In the genomic region with DNA sequence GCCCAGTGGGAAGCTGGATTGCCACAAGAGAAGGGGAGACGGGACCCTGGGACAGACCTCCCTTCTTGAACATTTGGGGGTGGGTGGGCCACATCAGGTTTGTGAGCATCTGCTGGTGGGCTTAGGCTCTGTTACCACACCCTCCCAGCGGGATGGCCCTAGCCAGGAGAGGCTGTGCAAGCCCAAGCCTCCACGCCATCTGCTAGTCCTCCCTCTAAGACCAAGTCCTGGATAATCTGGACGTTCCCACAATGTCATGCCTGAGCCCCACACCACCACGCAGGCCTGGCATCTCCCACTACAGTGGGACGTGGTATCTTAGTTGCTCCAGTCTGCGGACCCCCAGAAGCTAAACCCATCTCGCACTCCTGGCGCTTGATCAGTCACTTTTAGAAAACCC, we compare ENCODE assay signal across 16 cellular contexts. TPM values are rescaled to one million over a fixed set of nuclear protein-coding genes. Genes with fewer than 3 reads are reported as not detected.
A peak's percentile ranks its signal among the peaks of the same experiment; 100 is the strongest.
DNase-seq lines count a peak whose midpoint lies in the region; ATAC-seq and TF ChIP-seq lines count a peak whose summit lies in the region.
"Had no signal": no experiment of that assay in that cellular context is flagged by ENCODE, and none has a peak within 500 bp of the region (broad histone marks: within the 10 kb centered on the region; RNA-seq: fewer than 3 reads in every experiment).

No MANE protein-coding gene starts in this region.

- peaks cover 0 to 2% (median 0%) of the 10 kb centered on the region in 11 donors for H3K9me3 Mint-ChIP-seq in naive thymus-derived CD4-positive, alpha-beta T cell
- H3K9me3 Mint-ChIP-seq: activated CD4-positive, alpha-beta memory T cell treated with anti-CD3 and anti-CD28 coated beads, Interleukin-2, amount 10 ng/mL, durations not matched to agents 7 days and 5 days; memory B cell had no signal

- no peaks in the 10 kb centered on the region for H3K27me3 Mint-ChIP-seq in naive thymus-derived CD4-positive, alpha-beta T cell
- H3K27me3 Mint-ChIP-seq: activated CD4-positive, alpha-beta memory T cell treated with anti-CD3 and anti-CD28 coated beads, Interleukin-2, amount 10 ng/mL, durations not matched to agents 7 days and 5 days had no signal

- TF ChIP-seq POLR2A in uterus (IDR thresholded peaks at IDR 0.05): no peak

- H3K4me1 ChIP-seq in right atrium auricular region (peaks cover 3 to 47% of the 10 kb centered on the region in 2 donors), uterus (peaks cover 0 to 8% of the 10 kb centered on the region in 2 donors)
- peaks cover 12 to 38% of the 10 kb centered on the region in 2 donors for H3K4me1 ChIP-seq in naive thymus-derived CD4-positive, alpha-beta T cell (ENCODE audit: control insufficient read depth in 2 of 2, insufficient read depth in 2 of 2, low read length in 2 of 2)
- H3K4me1 ChIP-seq: pancreas had no signal

- DNase-seq in right atrium auricular region (ENCODE audit: low spot score): no peak
- no peak for DNase-seq in Right ventricle myocardium superior
- no peak for DNase-seq in caudate nucleus (lab: John Stamatoyannopoulos, UW)
- DNase-seq in naive thymus-derived CD4-positive, alpha-beta T cell: no peak
- DNase-seq in uterus: peak in 1 of 2 donors; percentile 17
- DNase-seq: activated CD4-positive, alpha-beta memory T cell treated with anti-CD3 and anti-CD28 coated beads, Interleukin-2, amount 10 ng/mL, durations not matched to agents 7 days and 5 days; activated effector memory CD4-positive, alpha-beta T cell treated with anti-CD3 and anti-CD28 coated beads, Interleukin-2, amount 50 U/mL, for 16 hours; NCI-H1436; NCI-H526; T1000 had no signal

- H3K4me3 ChIP-seq in right atrium auricular region (no peak overlapping the region), uterus (no peak overlapping the region)
- H3K4me3 ChIP-seq in naive thymus-derived CD4-positive, alpha-beta T cell (ENCODE audit: low read length): no peak overlapping the region
- H3K4me3 ChIP-seq: pancreas had no signal

- no peaks in the 10 kb centered on the region for H3K36me3 Mint-ChIP-seq in naive thymus-derived CD4-positive, alpha-beta T cell
- H3K36me3 Mint-ChIP-seq: memory B cell had no signal

- no peaks in the 10 kb centered on the region for H3K36me3 ChIP-seq in right atrium auricular region
- no peaks in the 10 kb centered on the region for H3K36me3 ChIP-seq in naive thymus-derived CD4-positive, alpha-beta T cell (ENCODE audit: control insufficient read depth in 2 of 3, insufficient read depth in 3 of 3, low read length in 3 of 3)
- H3K36me3 ChIP-seq in uterus: no peaks in the 10 kb centered on the region
- H3K36me3 ChIP-seq: pancreas had no signal

- ATAC-seq in Right ventricle myocardium superior (ENCODE audit: poor library complexity): no peak
- no peak for ATAC-seq in naive thymus-derived CD4-positive, alpha-beta T cell
- no peak for ATAC-seq in GM18502 (IDR thresholded peaks at IDR 0.05; ENCODE audit: poor library complexity, unreplicated experiment)
- ATAC-seq in GM21723 (IDR thresholded peaks at IDR 0.05; ENCODE audit: unreplicated experiment): no peak
- ATAC-seq in HG02623 (IDR thresholded peaks at IDR 0.05; ENCODE audit: unreplicated experiment): no peak
- ATAC-seq: esophagus mucosa, pancreas had no signal

- H3K27me3 ChIP-seq in right atrium auricular region (no peaks in the 10 kb centered on the region), uterus (no peaks in the 10 kb centered on the region)
- H3K27me3 ChIP-seq in naive thymus-derived CD4-positive, alpha-beta T cell (ENCODE audit: control insufficient read depth in 2 of 2, insufficient read depth in 2 of 2, low read length in 2 of 2): no peaks in the 10 kb centered on the region
- H3K27me3 ChIP-seq: pancreas had no signal

- intact Hi-C loops in Right ventricle myocardium superior (cut with DNase I): no loop called here
- intact Hi-C loops in naive thymus-derived CD4-positive, alpha-beta T cell (cut with micrococcal nuclease): loop anchor here in 1 of 2 donors (10.0 kb wide), 1 partner anchor 1183 kb away; the partner anchor contains the start of gene CCSAP
- intact Hi-C loops in uterus (cut with DNase I; ENCODE audit: low total_unique reads): no loop called here

- peak overlapping the region in 6 of 10 donors; percentile 17 to 70 (median 38) for H3K4me3 Mint-ChIP-seq in naive thymus-derived CD4-positive, alpha-beta T cell
- H3K4me3 Mint-ChIP-seq: activated CD4-positive, alpha-beta memory T cell treated with anti-CD3 and anti-CD28 coated beads, Interleukin-2, amount 10 ng/mL, durations not matched to agents 7 days and 5 days; memory B cell had no signal

- no peaks in the 10 kb centered on the region for H3K9me3 ChIP-seq in right atrium auricular region
- H3K9me3 ChIP-seq in naive thymus-derived CD4-positive, alpha-beta T cell (ENCODE audit: control insufficient read depth in 2 of 3, low read length in 3 of 3): no peaks in the 10 kb centered on the region
- no peaks in the 10 kb centered on the region for H3K9me3 ChIP-seq in uterus
- H3K9me3 ChIP-seq: pancreas had no signal

- POLR2A ChIA-PET in naive thymus-derived CD4-positive, alpha-beta T cell (lab: Charles Lee): interaction anchor here (1.0 to 8.3 kb wide), 4 partner anchors 12 to 297 kb away, joined by 3 to 109 read pairs (median 4); partner anchors contain the start of genes GJC2 and GUK1

- peaks cover 7 to 39% (median 26%) of the 10 kb centered on the region in 7 donors for H3K4me1 Mint-ChIP-seq in naive thymus-derived CD4-positive, alpha-beta T cell

- TF ChIP-seq CTCF in right atrium auricular region (IDR thresholded peaks at IDR 0.05): no peak
- TF ChIP-seq CTCF in uterus (IDR thresholded peaks at IDR 0.05): no peak

- H3K27ac Mint-ChIP-seq in naive thymus-derived CD4-positive, alpha-beta T cell: peak overlapping the region in 8 of 9 donors; percentile 44 to 97 (median 80)
- H3K27ac Mint-ChIP-seq: activated CD4-positive, alpha-beta memory T cell treated with anti-CD3 and anti-CD28 coated beads, Interleukin-2, amount 10 ng/mL, durations not matched to agents 7 days and 5 days; memory B cell had no signal

- H3K27ac ChIP-seq in right atrium auricular region (peak overlapping the region; percentile 95 to 100), caudate nucleus (ENCODE audit: low read depth, low read length) (peak overlapping the region; percentile 16), uterus (peak overlapping the region; percentile 81 to 99)
- peak overlapping the region; percentile 92 for H3K27ac ChIP-seq in naive thymus-derived CD4-positive, alpha-beta T cell (ENCODE audit: low read depth, low read length)

- CTCF ChIA-PET in naive thymus-derived CD4-positive, alpha-beta T cell (lab: Charles Lee): interaction anchor here (0.9 to 1.4 kb wide), 2 partner anchors 9 to 18 kb away, joined by 3 to 5 read pairs; no protein-coding TSS in a partner anchor

RNA-seq across cellular contexts. Expression of gene IBA57, which starts 3.7 kb away (rescaled TPM):
- total RNA-seq in right atrium auricular region (1 to 10 TPM; 6.7 to 7.1 TPM), Right ventricle myocardium superior (14.8 TPM), uterus (10 to 100 TPM in 2 of 4 donors, 1 to 10 TPM in 2; 3.3 to 13.5 (median 7.5) TPM)
- 10 to 100 TPM in 4 of 5 experiments, 1 to 10 TPM in 1; 9.3 to 17.1 (median 10.9) TPM for total RNA-seq in naive thymus-derived CD4-positive, alpha-beta T cell
- 1 to 10 TPM; 5.4 to 5.6 TPM for polyA plus RNA-seq in naive thymus-derived CD4-positive, alpha-beta T cell

RNA-seq across cellular contexts. Expression of gene GJC2, which starts 12.1 kb away (rescaled TPM):
- total RNA-seq in right atrium auricular region (1 to 10 TPM in 1 of 2 donors, under 1 TPM in 1; 0.93 to 2.3 TPM), Right ventricle myocardium superior (1.6 TPM), uterus (10 to 100 TPM in 2 of 4 donors, 1 to 10 TPM in 2; 2.6 to 25.8 (median 10.7) TPM)
- 1 to 10 TPM in 2 of 5 experiments, under 1 TPM in 3; 0.70 to 3.3 (median 0.94) TPM for total RNA-seq in naive thymus-derived CD4-positive, alpha-beta T cell
- not detected for polyA plus RNA-seq in naive thymus-derived CD4-positive, alpha-beta T cell

RNA-seq across cellular contexts. Expression of gene GUK1, which starts 21.8 kb away (rescaled TPM):
- total RNA-seq in right atrium auricular region (100 to 1,000 TPM; 179 to 277 TPM), Right ventricle myocardium superior (143 TPM), uterus (100 to 1,000 TPM; 124 to 406 (median 289) TPM)
- total RNA-seq in naive thymus-derived CD4-positive, alpha-beta T cell: 100 to 1,000 TPM; 145 to 309 (median 279) TPM
- polyA plus RNA-seq in naive thymus-derived CD4-positive, alpha-beta T cell: 100 to 1,000 TPM; 278 to 315 TPM

RNA-seq across cellular contexts. Expression of gene OBSCN, which starts 46.0 kb away (rescaled TPM):
- total RNA-seq in right atrium auricular region: 100 to 1,000 TPM; 159 to 317 TPM
- total RNA-seq in Right ventricle myocardium superior: 316 TPM
- 100 to 1,000 TPM in 3 of 5 experiments, 10 to 100 TPM in 2; 27.4 to 132 (median 110) TPM for total RNA-seq in naive thymus-derived CD4-positive, alpha-beta T cell
- 1 to 10 TPM; 1.3 to 3.8 TPM for polyA plus RNA-seq in naive thymus-derived CD4-positive, alpha-beta T cell
- total RNA-seq in uterus: 10 to 100 TPM in 2 of 4 donors, 1 to 10 TPM in 2; 5.9 to 53.2 (median 22.4) TPM

RNA-seq across cellular contexts. Expression of gene MRPL55, which starts 52.8 kb away (rescaled TPM):
- total RNA-seq in right atrium auricular region: 10 to 100 TPM; 76.6 to 81.2 TPM
- 65.6 TPM for total RNA-seq in Right ventricle myocardium superior
- total RNA-seq in naive thymus-derived CD4-positive, alpha-beta T cell: 10 to 100 TPM; 34.3 to 79.3 (median 65.2) TPM
- polyA plus RNA-seq in naive thymus-derived CD4-positive, alpha-beta T cell: 100 to 1,000 TPM; 132 to 149 TPM
- total RNA-seq in uterus: 10 to 100 TPM; 19.4 to 43.4 (median 33.6) TPM

Comparison
In these comparisons a context has a peak if more than half of its experiments do, and no peak if none do; other contexts are left out.
1. H3K27ac ChIP-seq: peak in every context shown above with its lines; median percentile 98 in right atrium auricular region; 92 in naive thymus-derived CD4-positive, alpha-beta T cell; 90 in uterus; 16 in caudate nucleus.